ENCODE assay signal across 8 cellular contexts in genomic region chr22:37243402-37244113, GRCh38. TPM values are rescaled to one million over a fixed set of nuclear protein-coding genes. Genes with fewer than 3 reads are reported as not detected.
DNase-seq lines count a peak whose midpoint lies in the region; ATAC-seq and TF ChIP-seq lines count a peak whose summit lies in the region.

No MANE protein-coding gene starts in this region.

- H3K36me3 ChIP-seq in NT2/D1 (ENCODE audit: insufficient read depth, insufficient read length, low read length) = no peaks in the 10 kb centered on the region
- H3K36me3 ChIP-seq in esophagus muscularis mucosa = no peaks in the 10 kb centered on the region

- TF ChIP-seq CTCF in esophagus muscularis mucosa (IDR thresholded peaks at IDR 0.05) = no peak

- peaks cover 50 to 78% of the 10 kb centered on the region in 2 donors for H3K4me1 Mint-ChIP-seq in stimulated activated naive B cell treated with anti-CD40 and anti-IgM and Interleukin-4, amounts not matched to agents 10 μg/mL and 1 μg/mL and 100 μg/mL, for 72 hours

- peak overlapping the region; percentile 75 for H3K9ac ChIP-seq in NT2/D1 (ENCODE audit: insufficient read length, low read depth)

- H3K9me3 Mint-ChIP-seq in stimulated activated naive B cell treated with anti-CD40 and anti-IgM and Interleukin-4, amounts not matched to agents 10 μg/mL and 1 μg/mL and 100 μg/mL, for 72 hours = no peaks in the 10 kb centered on the region

- 56% methylated on average over 10 of the region's 12 CpGs for WGBS in esophagus muscularis mucosa

- no peak for TF ChIP-seq POLR2A in esophagus muscularis mucosa (IDR thresholded peaks at IDR 0.05; ENCODE audit: low read depth)

- DNase-seq in activated CD4-positive, alpha-beta T cell treated with anti-CD3 and anti-CD28 coated beads, Interleukin-2, amount 50 U/mL, for 48 hours = peak; percentile 33 to 34
- no peak for DNase-seq in activated CD4-positive, alpha-beta T cell treated with anti-CD3 and anti-CD28 coated beads, Interleukin-2, amount 50 U/mL, for 1 hour
- DNase-seq in NT2/D1 (ENCODE audit: low read depth, low spot score) (no peak), esophagus muscularis mucosa (ENCODE audit: extremely low spot score) (no peak), COLO829 (ENCODE audit: low spot score) (no peak), epidermal melanocyte (ENCODE audit: insufficient read length, low spot score) (no peak), occipital lobe (lab: John Stamatoyannopoulos, UW) (no peak)
- DNase-seq in stimulated activated naive B cell treated with anti-CD40 and anti-IgM and Interleukin-4, amounts not matched to agents 10 μg/mL and 1 μg/mL and 100 μg/mL, for 72 hours = no peak

- peak overlapping the region; percentile 95 for H3K27ac Mint-ChIP-seq in stimulated activated naive B cell treated with anti-CD40 and anti-IgM and Interleukin-4, amounts not matched to agents 10 μg/mL and 1 μg/mL and 100 μg/mL, for 72 hours

- no peak for TF ChIP-seq EP300 in esophagus muscularis mucosa (IDR thresholded peaks at IDR 0.05)

- no peaks in the 10 kb centered on the region for H3K27me3 Mint-ChIP-seq in stimulated activated naive B cell treated with anti-CD40 and anti-IgM and Interleukin-4, amounts not matched to agents 10 μg/mL and 1 μg/mL and 100 μg/mL, for 72 hours

- peak overlapping the region; percentile 93 to 96 for H3K4me3 Mint-ChIP-seq in stimulated activated naive B cell treated with anti-CD40 and anti-IgM and Interleukin-4, amounts not matched to agents 10 μg/mL and 1 μg/mL and 100 μg/mL, for 72 hours

- H3K27me3 ChIP-seq in NT2/D1 (ENCODE audit: insufficient read depth, insufficient read length) (no peaks in the 10 kb centered on the region), esophagus muscularis mucosa (peaks cover 0 to 71% (median 8%) of the 10 kb centered on the region in 4 donors)

- peak overlapping the region; percentile 36 for H3K4me3 ChIP-seq in NT2/D1 (ENCODE audit: insufficient read length, low read depth)
- peak overlapping the region; percentile 31 to 52 (median 39) for H3K4me3 ChIP-seq in esophagus muscularis mucosa

- peaks cover 36 to 46% of the 10 kb centered on the region in 2 donors for H3K36me3 Mint-ChIP-seq in stimulated activated naive B cell treated with anti-CD40 and anti-IgM and Interleukin-4, amounts not matched to agents 10 μg/mL and 1 μg/mL and 100 μg/mL, for 72 hours

- H3K27ac ChIP-seq in esophagus muscularis mucosa (replicated peaks in 1 of 4) = peak overlapping the region in 2 of 4 donors; percentile 31 to 50

- H3K9me3 ChIP-seq in NT2/D1 (ENCODE audit: insufficient read depth, low read length) (no peaks in the 10 kb centered on the region), esophagus muscularis mucosa (no peaks in the 10 kb centered on the region)

- peak; percentile 4 to 6 for ATAC-seq in stimulated activated naive B cell treated with anti-CD40 and anti-IgM and Interleukin-4, amounts not matched to agents 10 μg/mL and 1 μg/mL and 100 μg/mL, for 72 hours (replicated peaks)

- intact Hi-C loops in esophagus muscularis mucosa (cut with DNase I) = no loop called here

- H3K4me1 ChIP-seq in NT2/D1 (ENCODE audit: insufficient read depth, insufficient read length) (peaks cover 24% of the 10 kb centered on the region), esophagus muscularis mucosa (no peaks in the 10 kb centered on the region)

RNA-seq across cellular contexts. Expression of gene RAC2, which starts 0.5 kb away (rescaled TPM):
- total RNA-seq in esophagus muscularis mucosa = 10 to 100 TPM in 1 of 4 donors, 1 to 10 TPM in 3; 4.1 to 21.9 (median 7.2) TPM
- total RNA-seq in occipital lobe = not detected

RNA-seq across cellular contexts. Expression of gene SSTR3, which starts 31.3 kb away (rescaled TPM):
- not detected for total RNA-seq in esophagus muscularis mucosa
- not detected for total RNA-seq in occipital lobe

RNA-seq across cellular contexts. Expression of gene CYTH4, which starts 38.8 kb away (rescaled TPM):
- total RNA-seq in esophagus muscularis mucosa = 10 to 100 TPM in 2 of 4 donors, 1 to 10 TPM in 2; 5.1 to 27.3 (median 9.4) TPM
- 2.3 TPM for total RNA-seq in occipital lobe

RNA-seq across cellular contexts. Expression of gene C1QTNF6, which starts 55.5 kb away (rescaled TPM):
- total RNA-seq in esophagus muscularis mucosa = 1 to 10 TPM in 3 of 4 donors, under 1 TPM in 1; 0.83 to 2.9 (median 1.3) TPM
- 5.3 TPM for total RNA-seq in occipital lobe

Comparison
In these comparisons a context has a peak if more than half of its experiments do, and no peak if none do; other contexts are left out.
1. DNase-seq: peak in activated CD4-positive, alpha-beta T cell treated with anti-CD3 and anti-CD28 coated beads, Interleukin-2, amount 50 U/mL, for 48 hours (2 of 2); none in activated CD4-positive, alpha-beta T cell treated with anti-CD3 and anti-CD28 coated beads, Interleukin-2, amount 50 U/mL, for 1 hour (single experiment), NT2/D1 (single experiment), esophagus muscularis mucosa (single experiment), stimulated activated naive B cell treated with anti-CD40 and anti-IgM and Interleukin-4, amounts not matched to agents 10 μg/mL and 1 μg/mL and 100 μg/mL, for 72 hours (single experiment), COLO829 (single experiment), epidermal melanocyte (single experiment) and occipital lobe (single experiment).